Comparison of ENCODE assay signal across 1 cellular context in genomic region chr6:131808460-131809269, GRCh38.
A peak's percentile ranks its signal among the peaks of the same experiment; 100 is the strongest.
TF ChIP-seq lines count a peak whose summit lies in the region.

No MANE protein-coding gene starts in this region.

TF ChIP-seq in HepG2, 621 proteins besides CTCF, POLR2A, EP300 and RAD21 (continued from another document and continues in another):
- TF ChIP-seq, protein P1, sequence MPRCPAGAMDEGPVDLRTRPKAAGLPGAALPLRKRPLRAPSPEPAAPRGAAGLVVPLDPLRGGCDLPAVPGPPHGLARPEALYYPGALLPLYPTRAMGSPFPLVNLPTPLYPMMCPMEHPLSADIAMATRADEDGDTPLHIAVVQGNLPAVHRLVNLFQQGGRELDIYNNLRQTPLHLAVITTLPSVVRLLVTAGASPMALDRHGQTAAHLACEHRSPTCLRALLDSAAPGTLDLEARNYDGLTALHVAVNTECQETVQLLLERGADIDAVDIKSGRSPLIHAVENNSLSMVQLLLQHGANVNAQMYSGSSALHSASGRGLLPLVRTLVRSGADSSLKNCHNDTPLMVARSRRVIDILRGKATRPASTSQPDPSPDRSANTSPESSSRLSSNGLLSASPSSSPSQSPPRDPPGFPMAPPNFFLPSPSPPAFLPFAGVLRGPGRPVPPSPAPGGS (CRISPR knock-in tag; IDR thresholded peaks at IDR 0.05): no peak
- no peak for TF ChIP-seq MAFK (conservative IDR thresholded peaks at IDR 0.05 in 1 of 2, IDR thresholded peaks at IDR 0.05 in 1 of 2; ENCODE audit: low read length in 2 of 2)
- TF ChIP-seq, protein P2, sequence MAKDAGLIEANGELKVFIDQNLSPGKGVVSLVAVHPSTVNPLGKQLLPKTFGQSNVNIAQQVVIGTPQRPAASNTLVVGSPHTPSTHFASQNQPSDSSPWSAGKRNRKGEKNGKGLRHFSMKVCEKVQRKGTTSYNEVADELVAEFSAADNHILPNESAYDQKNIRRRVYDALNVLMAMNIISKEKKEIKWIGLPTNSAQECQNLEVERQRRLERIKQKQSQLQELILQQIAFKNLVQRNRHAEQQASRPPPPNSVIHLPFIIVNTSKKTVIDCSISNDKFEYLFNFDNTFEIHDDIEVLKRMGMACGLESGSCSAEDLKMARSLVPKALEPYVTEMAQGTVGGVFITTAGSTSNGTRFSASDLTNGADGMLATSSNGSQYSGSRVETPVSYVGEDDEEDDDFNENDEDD (CRISPR knock-in tag; IDR thresholded peaks at IDR 0.05; ENCODE audit: borderline replicate concordance): no peak
- TF ChIP-seq LCORL (IDR thresholded peaks at IDR 0.05): no peak
- TF ChIP-seq LCORL (CRISPR knock-in tag; IDR thresholded peaks at IDR 0.05): 0 out of 2 replicates have a peak, but pooled peaks have one; percentile 20
- TF ChIP-seq NFYB (CRISPR knock-in tag; IDR thresholded peaks at IDR 0.05): no peak
- TF ChIP-seq, protein P3, sequence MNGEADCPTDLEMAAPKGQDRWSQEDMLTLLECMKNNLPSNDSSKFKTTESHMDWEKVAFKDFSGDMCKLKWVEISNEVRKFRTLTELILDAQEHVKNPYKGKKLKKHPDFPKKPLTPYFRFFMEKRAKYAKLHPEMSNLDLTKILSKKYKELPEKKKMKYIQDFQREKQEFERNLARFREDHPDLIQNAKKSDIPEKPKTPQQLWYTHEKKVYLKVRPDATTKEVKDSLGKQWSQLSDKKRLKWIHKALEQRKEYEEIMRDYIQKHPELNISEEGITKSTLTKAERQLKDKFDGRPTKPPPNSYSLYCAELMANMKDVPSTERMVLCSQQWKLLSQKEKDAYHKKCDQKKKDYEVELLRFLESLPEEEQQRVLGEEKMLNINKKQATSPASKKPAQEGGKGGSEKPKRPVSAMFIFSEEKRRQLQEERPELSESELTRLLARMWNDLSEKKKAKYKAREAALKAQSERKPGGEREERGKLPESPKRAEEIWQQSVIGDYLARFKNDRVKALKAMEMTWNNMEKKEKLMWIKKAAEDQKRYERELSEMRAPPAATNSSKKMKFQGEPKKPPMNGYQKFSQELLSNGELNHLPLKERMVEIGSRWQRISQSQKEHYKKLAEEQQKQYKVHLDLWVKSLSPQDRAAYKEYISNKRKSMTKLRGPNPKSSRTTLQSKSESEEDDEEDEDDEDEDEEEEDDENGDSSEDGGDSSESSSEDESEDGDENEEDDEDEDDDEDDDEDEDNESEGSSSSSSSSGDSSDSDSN (CRISPR knock-in tag; IDR thresholded peaks at IDR 0.05): 0 out of 2 replicates have a peak, but pooled peaks have one; percentile 3
- no peak for TF ChIP-seq NFE2L1 (CRISPR knock-in tag; IDR thresholded peaks at IDR 0.05; ENCODE audit: borderline replicate concordance)
- no peak; the same call in 1 of the 2 replicates for TF ChIP-seq ZNF263 (CRISPR knock-in tag; IDR thresholded peaks at IDR 0.05)
- peak in 1 of 2 experiments; percentile 13; a peak in 1 of 4 replicates for TF ChIP-seq KLF16 (CRISPR knock-in tag; IDR thresholded peaks at IDR 0.05)
- TF ChIP-seq NFKBIZ (CRISPR knock-in tag; IDR thresholded peaks at IDR 0.05): no peak
- TF ChIP-seq KMT2A (CRISPR knock-in tag; IDR thresholded peaks at IDR 0.05): peak; percentile 55
- peak in 1 of 2 experiments; percentile 8; a peak in 1 of 4 replicates for TF ChIP-seq HMGXB4 (CRISPR knock-in tag; IDR thresholded peaks at IDR 0.05; ENCODE audit: borderline replicate concordance in 1 of 2, low read depth in 1 of 2)
- no peak for TF ChIP-seq HES4 (CRISPR knock-in tag; IDR thresholded peaks at IDR 0.05; ENCODE audit: borderline replicate concordance)
- no peak for TF ChIP-seq ARNT (IDR thresholded peaks at IDR 0.05)
- TF ChIP-seq ZNF567 (CRISPR knock-in tag; IDR thresholded peaks at IDR 0.05; ENCODE audit: borderline replicate concordance): no peak
- TF ChIP-seq, protein P4, sequence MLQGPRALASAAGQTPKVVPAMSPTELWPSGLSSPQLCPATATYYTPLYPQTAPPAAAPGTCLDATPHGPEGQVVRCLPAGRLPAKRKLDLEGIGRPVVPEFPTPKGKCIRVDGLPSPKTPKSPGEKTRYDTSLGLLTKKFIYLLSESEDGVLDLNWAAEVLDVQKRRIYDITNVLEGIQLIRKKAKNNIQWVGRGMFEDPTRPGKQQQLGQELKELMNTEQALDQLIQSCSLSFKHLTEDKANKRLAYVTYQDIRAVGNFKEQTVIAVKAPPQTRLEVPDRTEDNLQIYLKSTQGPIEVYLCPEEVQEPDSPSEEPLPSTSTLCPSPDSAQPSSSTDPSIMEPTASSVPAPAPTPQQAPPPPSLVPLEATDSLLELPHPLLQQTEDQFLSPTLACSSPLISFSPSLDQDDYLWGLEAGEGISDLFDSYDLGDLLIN (CRISPR knock-in tag; IDR thresholded peaks at IDR 0.05; ENCODE audit: borderline replicate concordance): 0 out of 2 replicates have a peak, but pooled peaks have one; percentile 14
- TF ChIP-seq ZNF572 (CRISPR knock-in tag; IDR thresholded peaks at IDR 0.05): 0 out of 2 replicates have a peak, but pooled peaks have one; percentile 36
- no peak for TF ChIP-seq TOE1 (CRISPR knock-in tag; IDR thresholded peaks at IDR 0.05)
- TF ChIP-seq SETDB1 (CRISPR knock-in tag; IDR thresholded peaks at IDR 0.05; ENCODE audit: borderline replicate concordance): no peak
- TF ChIP-seq RELA (CRISPR knock-in tag; IDR thresholded peaks at IDR 0.05): no peak
- no peak for TF ChIP-seq ZNF790 (CRISPR knock-in tag; IDR thresholded peaks at IDR 0.05; ENCODE audit: borderline replicate concordance)
- no peak; the same call in 1 of the 2 replicates for TF ChIP-seq GFI1 (CRISPR knock-in tag; IDR thresholded peaks at IDR 0.05; ENCODE audit: borderline replicate concordance)
- TF ChIP-seq ZNF407 (CRISPR knock-in tag; IDR thresholded peaks at IDR 0.05; ENCODE audit: not compliant biosample characterization): peak; percentile 17
- TF ChIP-seq KLF6 (CRISPR knock-in tag; IDR thresholded peaks at IDR 0.05): peak; percentile 69; the same call in 1 of the 2 replicates
- TF ChIP-seq, protein P5, sequence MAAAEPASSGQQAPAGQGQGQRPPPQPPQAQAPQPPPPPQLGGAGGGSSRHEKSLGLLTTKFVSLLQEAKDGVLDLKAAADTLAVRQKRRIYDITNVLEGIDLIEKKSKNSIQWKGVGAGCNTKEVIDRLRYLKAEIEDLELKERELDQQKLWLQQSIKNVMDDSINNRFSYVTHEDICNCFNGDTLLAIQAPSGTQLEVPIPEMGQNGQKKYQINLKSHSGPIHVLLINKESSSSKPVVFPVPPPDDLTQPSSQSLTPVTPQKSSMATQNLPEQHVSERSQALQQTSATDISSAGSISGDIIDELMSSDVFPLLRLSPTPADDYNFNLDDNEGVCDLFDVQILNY (CRISPR knock-in tag; conservative IDR thresholded peaks at IDR 0.05): no peak
- TF ChIP-seq RFX5 (IDR thresholded peaks at IDR 0.05; ENCODE audit: low read depth, low read length): no peak
- TF ChIP-seq, protein P6, sequence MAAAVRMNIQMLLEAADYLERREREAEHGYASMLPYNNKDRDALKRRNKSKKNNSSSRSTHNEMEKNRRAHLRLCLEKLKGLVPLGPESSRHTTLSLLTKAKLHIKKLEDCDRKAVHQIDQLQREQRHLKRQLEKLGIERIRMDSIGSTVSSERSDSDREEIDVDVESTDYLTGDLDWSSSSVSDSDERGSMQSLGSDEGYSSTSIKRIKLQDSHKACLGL (CRISPR knock-in tag; IDR thresholded peaks at IDR 0.05): no peak
- TF ChIP-seq ZNF670 (CRISPR knock-in tag; IDR thresholded peaks at IDR 0.05; ENCODE audit: borderline replicate concordance): no peak
- TF ChIP-seq ZBTB49 (CRISPR knock-in tag; IDR thresholded peaks at IDR 0.05; ENCODE audit: borderline replicate concordance): no peak
- TF ChIP-seq CCDC6 (CRISPR knock-in tag; IDR thresholded peaks at IDR 0.05): no peak
- no peak for TF ChIP-seq ZFP91 (CRISPR knock-in tag; IDR thresholded peaks at IDR 0.05; ENCODE audit: borderline replicate concordance)
- no peak for TF ChIP-seq KAT2B (IDR thresholded peaks at IDR 0.05; ENCODE audit: borderline replicate concordance, low read depth, low read length)
- no peak; the same call in 1 of the 2 replicates for TF ChIP-seq KDM5A (IDR thresholded peaks at IDR 0.05; ENCODE audit: borderline replicate concordance, low read length)
